ENCODE assay signal across 21 cellular contexts in the genomic region with DNA sequence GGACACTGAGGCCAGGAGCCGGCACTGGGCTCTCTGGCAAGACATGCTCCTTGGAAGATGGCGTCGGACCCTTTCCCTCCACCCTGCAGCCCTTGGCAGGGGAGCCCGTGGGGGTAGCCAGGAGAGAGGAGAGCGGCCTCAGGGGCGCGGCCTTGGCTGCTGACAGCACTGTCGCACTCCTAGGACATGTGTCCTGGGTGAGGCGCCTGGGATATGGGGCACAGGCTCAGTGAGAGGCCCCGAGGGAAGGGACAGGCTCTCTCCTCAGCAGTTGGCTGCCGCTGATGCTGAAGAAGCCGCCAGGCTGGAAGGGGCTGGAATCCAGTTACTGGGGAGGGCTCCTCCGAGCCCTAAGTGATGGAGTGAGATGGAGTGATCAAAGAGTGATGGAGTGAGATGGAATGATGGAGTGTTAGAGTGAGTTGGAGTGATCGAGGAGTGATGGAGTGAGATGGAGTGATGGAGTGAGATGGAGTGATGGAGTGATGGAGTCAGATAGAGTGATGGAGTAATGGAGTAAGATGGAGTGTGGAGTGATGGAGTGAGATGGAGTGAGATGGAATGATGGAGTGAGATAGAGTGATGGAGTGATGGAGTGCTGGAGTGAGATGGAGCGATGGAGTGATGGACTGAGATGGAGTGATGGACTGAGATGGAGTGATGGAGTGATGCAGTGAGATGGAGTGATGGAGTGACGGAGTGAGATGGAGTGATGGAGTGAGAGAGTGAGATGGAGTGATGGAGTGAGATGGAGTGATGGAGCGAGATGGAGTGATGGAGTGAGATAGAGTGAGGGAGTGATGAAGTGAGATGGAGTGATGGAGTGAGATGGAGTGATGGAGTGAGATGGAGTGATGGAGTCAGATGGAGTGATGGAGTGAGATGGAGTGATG. TPM values are rescaled to one million over a fixed set of nuclear protein-coding genes. Genes with fewer than 3 reads are reported as not detected.
"Had no signal": no experiment of that assay in that cellular context is flagged by ENCODE, and none has a peak within 500 bp of the region (broad histone marks: within the 10 kb centered on the region; RNA-seq: fewer than 3 reads in every experiment).

No MANE protein-coding gene starts in this region.

- H3K4me3 Mint-ChIP-seq: activated T-cell treated with anti-CD3 and anti-CD28 coated beads, Interleukin-2, amount 50 U/mL, for 72 hours; brain; dendritic cell treated with granulocyte-macrophage colony-stimulating factor and Interleukin-4, amounts not matched to agents 40 ng/mL and 50 ng/mL, for 4 days; immature natural killer cell; nephron; stimulated activated memory B cell treated with anti-CD40 and anti-IgM and Interleukin-4, amounts not matched to agents 10 μg/mL and 1 μg/mL and 100 μg/mL, for 72 hours; T-cell; T-helper 2 cell treated with Interferon-gamma antibody and Interleukin-4, amounts not matched to agents 5 μg/mL and 100 μg/mL, for 36 hours had no signal

- H3K4me1 Mint-ChIP-seq: immature natural killer cell; stimulated activated memory B cell treated with anti-CD40 and anti-IgM and Interleukin-4, amounts not matched to agents 10 μg/mL and 1 μg/mL and 100 μg/mL, for 72 hours had no signal

- H3K27ac ChIP-seq: stomach, suprapubic skin, tibial nerve had no signal

- H3K4me3 ChIP-seq: stomach, suprapubic skin, tibial nerve had no signal

- ATAC-seq: activated T-cell treated with anti-CD3 and anti-CD28 coated beads, Interleukin-2, amount 50 U/mL, for 72 hours had no signal

- H3K27ac Mint-ChIP-seq: activated T-cell treated with anti-CD3 and anti-CD28 coated beads, Interleukin-2, amount 50 U/mL, for 72 hours; brain; dendritic cell treated with granulocyte-macrophage colony-stimulating factor and Interleukin-4, amounts not matched to agents 40 ng/mL and 50 ng/mL, for 4 days; immature natural killer cell; nephron; stimulated activated memory B cell treated with anti-CD40 and anti-IgM and Interleukin-4, amounts not matched to agents 10 μg/mL and 1 μg/mL and 100 μg/mL, for 72 hours; T-cell; T-helper 2 cell treated with Interferon-gamma antibody and Interleukin-4, amounts not matched to agents 5 μg/mL and 100 μg/mL, for 36 hours had no signal

- H3K36me3 Mint-ChIP-seq: brain; immature natural killer cell; stimulated activated memory B cell treated with anti-CD40 and anti-IgM and Interleukin-4, amounts not matched to agents 10 μg/mL and 1 μg/mL and 100 μg/mL, for 72 hours; T-cell had no signal

- DNase-seq: activated CD4-positive, alpha-beta T cell treated with anti-CD3 and anti-CD28 coated beads, Interleukin-2, amount 50 U/mL, for 4 hours; activated effector memory CD4-positive, alpha-beta T cell treated with anti-CD3 and anti-CD28 coated beads, Interleukin-2, amount 50 U/mL, for 16 hours; activated naive CD4-positive, alpha-beta T cell treated with anti-CD3 and anti-CD28 coated beads, Interleukin-2, amount 50 U/mL, for 16 hours; activated T-cell treated with anti-CD3 and anti-CD28 coated beads, Interleukin-2, amount 50 U/mL, for 72 hours; aorta; effector CD8-positive, alpha-beta T cell; foreskin melanocyte; immature natural killer cell; occipital lobe; small intestine; stimulated activated CD4-positive, alpha-beta T cell treated with anti-CD3 and anti-CD28 coated beads, Interleukin-15, amount 100 ng/mL, for 24 hours; stomach had no signal

- H3K9me3 Mint-ChIP-seq: activated T-cell treated with anti-CD3 and anti-CD28 coated beads, Interleukin-2, amount 50 U/mL, for 72 hours; dendritic cell treated with granulocyte-macrophage colony-stimulating factor and Interleukin-4, amounts not matched to agents 40 ng/mL and 50 ng/mL, for 4 days; immature natural killer cell; stimulated activated memory B cell treated with anti-CD40 and anti-IgM and Interleukin-4, amounts not matched to agents 10 μg/mL and 1 μg/mL and 100 μg/mL, for 72 hours; T-cell; T-helper 2 cell treated with Interferon-gamma antibody and Interleukin-4, amounts not matched to agents 5 μg/mL and 100 μg/mL, for 36 hours had no signal

- H3K36me3 ChIP-seq: stomach, suprapubic skin, tibial nerve had no signal

- H3K9me3 ChIP-seq: stomach, suprapubic skin, tibial nerve had no signal

RNA-seq across cellular contexts. Expression of gene PKP1, which starts 27.6 kb away (rescaled TPM):
- total RNA-seq: activated T-cell treated with anti-CD3 and anti-CD28 coated beads, Interleukin-2, amount 50 U/mL, for 72 hours; liver had no signal
